8 cellular contexts compared by ENCODE assay signal in the genomic region with DNA sequence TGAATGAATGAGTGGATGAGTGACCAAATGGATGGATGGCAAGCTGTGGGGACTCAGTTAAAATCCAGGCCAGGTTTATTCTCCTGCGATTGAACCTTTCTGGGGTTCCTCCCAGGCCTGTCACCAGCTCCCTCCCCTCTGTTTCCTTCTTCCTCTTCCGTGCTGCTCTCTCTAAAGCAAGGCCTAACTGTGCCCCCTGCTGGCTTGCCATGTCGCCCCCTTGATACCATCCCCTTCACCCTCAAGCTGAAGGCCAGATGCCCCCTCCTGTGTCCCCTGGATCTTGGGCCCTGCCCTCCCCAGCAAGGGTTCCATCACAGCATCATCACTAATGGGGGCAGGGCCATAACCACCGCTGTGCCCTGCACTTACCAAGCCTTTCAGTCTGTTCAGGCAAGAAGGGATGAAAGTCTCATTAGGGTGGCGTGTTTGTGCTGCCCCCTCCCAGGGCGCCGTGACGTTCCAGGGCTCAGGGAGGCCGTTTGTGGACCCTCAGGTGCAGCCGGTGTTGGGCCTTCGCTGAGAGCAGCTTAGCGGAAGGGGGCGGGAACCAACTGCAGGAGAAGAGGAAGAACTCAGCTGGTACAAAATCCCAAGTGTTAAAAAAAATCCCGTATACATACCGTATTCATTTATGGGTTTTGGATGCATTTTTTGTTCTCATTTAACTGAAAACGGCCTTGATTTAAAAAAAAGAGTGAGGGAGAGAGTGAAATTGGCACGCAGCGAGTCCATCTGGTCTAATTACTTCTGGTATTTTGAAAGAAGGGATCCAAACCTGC.
DNase-seq lines count a peak whose midpoint lies in the region; ATAC-seq lines count a peak whose summit lies in the region.

No MANE protein-coding gene starts in this region.

- POLR2A ChIA-PET in activated CD4-positive, alpha-beta T cell treated with anti-CD3 and anti-CD28 coated beads, Interleukin-2, amount 10 ng/mL, durations not matched to agents 7 days and 5 days (lab: Charles Lee) = no interaction called here

- H3K4me1 Mint-ChIP-seq in activated CD4-positive, alpha-beta T cell treated with anti-CD3 and anti-CD28 coated beads, Interleukin-2, amount 10 ng/mL, durations not matched to agents 7 days and 5 days = peaks cover 14% of the 10 kb centered on the region
- H3K4me1 Mint-ChIP-seq in dendritic cell treated with granulocyte-macrophage colony-stimulating factor and Interleukin-4, amounts not matched to agents 40 ng/mL and 50 ng/mL, for 4 days (ENCODE audit: low read depth) = peaks cover 25% of the 10 kb centered on the region
- peaks cover 14% of the 10 kb centered on the region for H3K4me1 Mint-ChIP-seq in stimulated activated naive CD8-positive, alpha-beta T cell treated with anti-CD3 and anti-CD28 coated beads, Interleukin-15, Interleukin-2, amounts not matched to agents 100 ng/mL and 50 ng/mL, for 24 hours (ENCODE audit: low read depth)

- DNase-seq in activated CD4-positive, alpha-beta T cell treated with anti-CD3 and anti-CD28 coated beads, Interleukin-2, amount 10 ng/mL, durations not matched to agents 7 days and 5 days = peak; percentile 26
- no peak for DNase-seq in activated CD4-positive, alpha-beta T cell treated with anti-CD3 and anti-CD28 coated beads for 4 hours
- DNase-seq in NCI-H1694 treated with DMSO at 0.1 percent for 48 hours (lab: John Stamatoyannopoulos, UW) = peak; percentile 73
- no peak for DNase-seq in ureter (ENCODE audit: low spot score)
- no peak for DNase-seq in NCI-H2227 (lab: John Stamatoyannopoulos, UW; ENCODE audit: unreplicated experiment)

- peak overlapping the region; percentile 62 for H3K4me3 Mint-ChIP-seq in activated CD4-positive, alpha-beta T cell treated with anti-CD3 and anti-CD28 coated beads, Interleukin-2, amount 10 ng/mL, durations not matched to agents 7 days and 5 days
- peak overlapping the region; percentile 51 for H3K4me3 Mint-ChIP-seq in dendritic cell treated with granulocyte-macrophage colony-stimulating factor and Interleukin-4, amounts not matched to agents 40 ng/mL and 50 ng/mL, for 4 days
- H3K4me3 Mint-ChIP-seq in stimulated activated naive CD8-positive, alpha-beta T cell treated with anti-CD3 and anti-CD28 coated beads, Interleukin-15, Interleukin-2, amounts not matched to agents 100 ng/mL and 50 ng/mL, for 24 hours = peak overlapping the region; percentile 67

- ATAC-seq in HG02798 (IDR thresholded peaks at IDR 0.05; ENCODE audit: poor library complexity, unreplicated experiment) = no peak

- CTCF ChIA-PET in activated CD4-positive, alpha-beta T cell treated with anti-CD3 and anti-CD28 coated beads, Interleukin-2, amount 10 ng/mL, durations not matched to agents 7 days and 5 days (lab: Charles Lee) = no interaction called here

- intact Hi-C loops in dendritic cell treated with granulocyte-macrophage colony-stimulating factor and Interleukin-4, amounts not matched to agents 40 ng/mL and 50 ng/mL, for 4 days (cut with micrococcal nuclease) = loop anchor here (2.0 kb wide), 1 partner anchor 93 kb away; no protein-coding TSS in a partner anchor

- H3K27ac Mint-ChIP-seq in activated CD4-positive, alpha-beta T cell treated with anti-CD3 and anti-CD28 coated beads, Interleukin-2, amount 10 ng/mL, durations not matched to agents 7 days and 5 days = peak overlapping the region; percentile 82
- peak overlapping the region; percentile 40 for H3K27ac Mint-ChIP-seq in dendritic cell treated with granulocyte-macrophage colony-stimulating factor and Interleukin-4, amounts not matched to agents 40 ng/mL and 50 ng/mL, for 4 days
- peak overlapping the region; percentile 78 for H3K27ac Mint-ChIP-seq in stimulated activated naive CD8-positive, alpha-beta T cell treated with anti-CD3 and anti-CD28 coated beads, Interleukin-15, Interleukin-2, amounts not matched to agents 100 ng/mL and 50 ng/mL, for 24 hours

- no peaks in the 10 kb centered on the region for H3K9me3 Mint-ChIP-seq in activated CD4-positive, alpha-beta T cell treated with anti-CD3 and anti-CD28 coated beads, Interleukin-2, amount 10 ng/mL, durations not matched to agents 7 days and 5 days
- H3K9me3 Mint-ChIP-seq in dendritic cell treated with granulocyte-macrophage colony-stimulating factor and Interleukin-4, amounts not matched to agents 40 ng/mL and 50 ng/mL, for 4 days = no peaks in the 10 kb centered on the region
- no peaks in the 10 kb centered on the region for H3K9me3 Mint-ChIP-seq in stimulated activated naive CD8-positive, alpha-beta T cell treated with anti-CD3 and anti-CD28 coated beads, Interleukin-15, Interleukin-2, amounts not matched to agents 100 ng/mL and 50 ng/mL, for 24 hours

- H3K36me3 Mint-ChIP-seq in activated CD4-positive, alpha-beta T cell treated with anti-CD3 and anti-CD28 coated beads, Interleukin-2, amount 10 ng/mL, durations not matched to agents 7 days and 5 days (ENCODE audit: low read depth) = no peaks in the 10 kb centered on the region
- H3K36me3 Mint-ChIP-seq in dendritic cell treated with granulocyte-macrophage colony-stimulating factor and Interleukin-4, amounts not matched to agents 40 ng/mL and 50 ng/mL, for 4 days (ENCODE audit: low read depth) = no peaks in the 10 kb centered on the region
- no peaks in the 10 kb centered on the region for H3K36me3 Mint-ChIP-seq in stimulated activated naive CD8-positive, alpha-beta T cell treated with anti-CD3 and anti-CD28 coated beads, Interleukin-15, Interleukin-2, amounts not matched to agents 100 ng/mL and 50 ng/mL, for 24 hours (ENCODE audit: low read depth)

- no peaks in the 10 kb centered on the region for H3K27me3 Mint-ChIP-seq in activated CD4-positive, alpha-beta T cell treated with anti-CD3 and anti-CD28 coated beads, Interleukin-2, amount 10 ng/mL, durations not matched to agents 7 days and 5 days
- no peaks in the 10 kb centered on the region for H3K27me3 Mint-ChIP-seq in dendritic cell treated with granulocyte-macrophage colony-stimulating factor and Interleukin-4, amounts not matched to agents 40 ng/mL and 50 ng/mL, for 4 days
- no peaks in the 10 kb centered on the region for H3K27me3 Mint-ChIP-seq in stimulated activated naive CD8-positive, alpha-beta T cell treated with anti-CD3 and anti-CD28 coated beads, Interleukin-15, Interleukin-2, amounts not matched to agents 100 ng/mL and 50 ng/mL, for 24 hours

Comparison
In these comparisons a context has a peak if more than half of its experiments do, and no peak if none do; other contexts are left out.
1. DNase-seq: peak in activated CD4-positive, alpha-beta T cell treated with anti-CD3 and anti-CD28 coated beads, Interleukin-2, amount 10 ng/mL, durations not matched to agents 7 days and 5 days (single experiment) and NCI-H1694 treated with DMSO at 0.1 percent for 48 hours (single experiment); none in activated CD4-positive, alpha-beta T cell treated with anti-CD3 and anti-CD28 coated beads for 4 hours (0 of 2), ureter (single experiment) and NCI-H2227 (single experiment).
2. Peak in every context shown above with its lines, with median percentiles within 50 percentile points of each other: H3K27ac Mint-ChIP-seq and H3K4me3 Mint-ChIP-seq.